ENCODE assay signal across 1 cellular context in genomic region chr16:89700649-89701424, GRCh38.
A peak's percentile ranks its signal among the peaks of the same experiment; 100 is the strongest.
TF ChIP-seq lines count a peak whose summit lies in the region.

No MANE protein-coding gene starts in this region.

TF ChIP-seq in WTC11, 78 proteins besides CTCF, POLR2A, EP300 and RAD21 (continued from another document and continues in another):
- TF ChIP-seq ZNF512 (CRISPR knock-in tag; IDR thresholded peaks at IDR 0.05; ENCODE audit: borderline replicate concordance) (no peak), MXD4 (CRISPR knock-in tag; IDR thresholded peaks at IDR 0.05; ENCODE audit: borderline replicate concordance) (no peak), RORB (CRISPR knock-in tag; IDR thresholded peaks at IDR 0.05) (no peak), SMAD3 (CRISPR knock-in tag; IDR thresholded peaks at IDR 0.05; ENCODE audit: borderline replicate concordance) (0 out of 2 replicates have a peak, but pooled peaks have one; percentile 31), USF1 (CRISPR knock-in tag; IDR thresholded peaks at IDR 0.05) (no peak), ZNF281 (CRISPR knock-in tag; IDR thresholded peaks at IDR 0.05) (0 out of 2 replicates have a peak, but pooled peaks have one; percentile 3), ZNF425 (CRISPR knock-in tag; conservative IDR thresholded peaks at IDR 0.05) (no peak), ZNF121 (CRISPR knock-in tag; IDR thresholded peaks at IDR 0.05) (0 out of 2 replicates have a peak, but pooled peaks have one; percentile 8), NR3C1 (CRISPR knock-in tag; conservative IDR thresholded peaks at IDR 0.05; ENCODE audit: low read depth) (no peak), ZNF423 (CRISPR knock-in tag; IDR thresholded peaks at IDR 0.05) (no peak), ZNF232 (CRISPR knock-in tag; IDR thresholded peaks at IDR 0.05) (0 out of 2 replicates have a peak, but pooled peaks have one; percentile 18), CDX4 (CRISPR knock-in tag; IDR thresholded peaks at IDR 0.05; ENCODE audit: borderline replicate concordance) (no peak), MAX (CRISPR knock-in tag; IDR thresholded peaks at IDR 0.05) (peak; percentile 25; the same call in 1 of the 2 replicates), ATF6 (CRISPR knock-in tag; IDR thresholded peaks at IDR 0.05) (no peak), PRRX2 (CRISPR knock-in tag; IDR thresholded peaks at IDR 0.05) (no peak), IRF1 (CRISPR knock-in tag; IDR thresholded peaks at IDR 0.05) (no peak), NFATC4 (CRISPR knock-in tag; IDR thresholded peaks at IDR 0.05) (no peak), RELA (CRISPR knock-in tag; IDR thresholded peaks at IDR 0.05; ENCODE audit: borderline replicate concordance) (no peak), HMGA2 (CRISPR knock-in tag; IDR thresholded peaks at IDR 0.05) (no peak), E2F1 (CRISPR knock-in tag; IDR thresholded peaks at IDR 0.05) (no peak), NR1H2 (CRISPR knock-in tag; IDR thresholded peaks at IDR 0.05) (no peak), EMX1 (CRISPR knock-in tag; IDR thresholded peaks at IDR 0.05) (no peak), SMAD4 (CRISPR knock-in tag; IDR thresholded peaks at IDR 0.05) (no peak), SOX15 (CRISPR knock-in tag; IDR thresholded peaks at IDR 0.05) (no peak), CREM (CRISPR knock-in tag; IDR thresholded peaks at IDR 0.05) (no peak), JUN (CRISPR knock-in tag; IDR thresholded peaks at IDR 0.05) (peak; percentile 57; the same call in 1 of the 2 replicates), NR2C2 (CRISPR knock-in tag; IDR thresholded peaks at IDR 0.05) (no peak), ERG (CRISPR knock-in tag; IDR thresholded peaks at IDR 0.05) (no peak), JAZF1 (CRISPR knock-in tag; IDR thresholded peaks at IDR 0.05) (no peak), ZNF263 (CRISPR knock-in tag; IDR thresholded peaks at IDR 0.05; ENCODE audit: low read depth) (no peak)
- TF ChIP-seq, protein P1, sequence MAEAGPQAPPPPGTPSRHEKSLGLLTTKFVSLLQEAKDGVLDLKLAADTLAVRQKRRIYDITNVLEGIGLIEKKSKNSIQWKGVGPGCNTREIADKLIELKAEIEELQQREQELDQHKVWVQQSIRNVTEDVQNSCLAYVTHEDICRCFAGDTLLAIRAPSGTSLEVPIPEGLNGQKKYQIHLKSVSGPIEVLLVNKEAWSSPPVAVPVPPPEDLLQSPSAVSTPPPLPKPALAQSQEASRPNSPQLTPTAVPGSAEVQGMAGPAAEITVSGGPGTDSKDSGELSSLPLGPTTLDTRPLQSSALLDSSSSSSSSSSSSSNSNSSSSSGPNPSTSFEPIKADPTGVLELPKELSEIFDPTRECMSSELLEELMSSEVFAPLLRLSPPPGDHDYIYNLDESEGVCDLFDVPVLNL (CRISPR knock-in tag; IDR thresholded peaks at IDR 0.05; ENCODE audit: borderline replicate concordance, low read depth), result 0 out of 2 replicates have a peak, but pooled peaks have one; percentile 15
- TF ChIP-seq, protein P2, sequence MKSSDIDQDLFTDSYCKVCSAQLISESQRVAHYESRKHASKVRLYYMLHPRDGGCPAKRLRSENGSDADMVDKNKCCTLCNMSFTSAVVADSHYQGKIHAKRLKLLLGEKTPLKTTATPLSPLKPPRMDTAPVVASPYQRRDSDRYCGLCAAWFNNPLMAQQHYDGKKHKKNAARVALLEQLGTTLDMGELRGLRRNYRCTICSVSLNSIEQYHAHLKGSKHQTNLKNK (CRISPR knock-in tag; IDR thresholded peaks at IDR 0.05), result no peak
- TF ChIP-seq, protein P3, sequence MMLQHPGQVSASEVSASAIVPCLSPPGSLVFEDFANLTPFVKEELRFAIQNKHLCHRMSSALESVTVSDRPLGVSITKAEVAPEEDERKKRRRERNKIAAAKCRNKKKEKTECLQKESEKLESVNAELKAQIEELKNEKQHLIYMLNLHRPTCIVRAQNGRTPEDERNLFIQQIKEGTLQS (CRISPR knock-in tag; conservative IDR thresholded peaks at IDR 0.05), result no peak
- TF ChIP-seq, protein P4, sequence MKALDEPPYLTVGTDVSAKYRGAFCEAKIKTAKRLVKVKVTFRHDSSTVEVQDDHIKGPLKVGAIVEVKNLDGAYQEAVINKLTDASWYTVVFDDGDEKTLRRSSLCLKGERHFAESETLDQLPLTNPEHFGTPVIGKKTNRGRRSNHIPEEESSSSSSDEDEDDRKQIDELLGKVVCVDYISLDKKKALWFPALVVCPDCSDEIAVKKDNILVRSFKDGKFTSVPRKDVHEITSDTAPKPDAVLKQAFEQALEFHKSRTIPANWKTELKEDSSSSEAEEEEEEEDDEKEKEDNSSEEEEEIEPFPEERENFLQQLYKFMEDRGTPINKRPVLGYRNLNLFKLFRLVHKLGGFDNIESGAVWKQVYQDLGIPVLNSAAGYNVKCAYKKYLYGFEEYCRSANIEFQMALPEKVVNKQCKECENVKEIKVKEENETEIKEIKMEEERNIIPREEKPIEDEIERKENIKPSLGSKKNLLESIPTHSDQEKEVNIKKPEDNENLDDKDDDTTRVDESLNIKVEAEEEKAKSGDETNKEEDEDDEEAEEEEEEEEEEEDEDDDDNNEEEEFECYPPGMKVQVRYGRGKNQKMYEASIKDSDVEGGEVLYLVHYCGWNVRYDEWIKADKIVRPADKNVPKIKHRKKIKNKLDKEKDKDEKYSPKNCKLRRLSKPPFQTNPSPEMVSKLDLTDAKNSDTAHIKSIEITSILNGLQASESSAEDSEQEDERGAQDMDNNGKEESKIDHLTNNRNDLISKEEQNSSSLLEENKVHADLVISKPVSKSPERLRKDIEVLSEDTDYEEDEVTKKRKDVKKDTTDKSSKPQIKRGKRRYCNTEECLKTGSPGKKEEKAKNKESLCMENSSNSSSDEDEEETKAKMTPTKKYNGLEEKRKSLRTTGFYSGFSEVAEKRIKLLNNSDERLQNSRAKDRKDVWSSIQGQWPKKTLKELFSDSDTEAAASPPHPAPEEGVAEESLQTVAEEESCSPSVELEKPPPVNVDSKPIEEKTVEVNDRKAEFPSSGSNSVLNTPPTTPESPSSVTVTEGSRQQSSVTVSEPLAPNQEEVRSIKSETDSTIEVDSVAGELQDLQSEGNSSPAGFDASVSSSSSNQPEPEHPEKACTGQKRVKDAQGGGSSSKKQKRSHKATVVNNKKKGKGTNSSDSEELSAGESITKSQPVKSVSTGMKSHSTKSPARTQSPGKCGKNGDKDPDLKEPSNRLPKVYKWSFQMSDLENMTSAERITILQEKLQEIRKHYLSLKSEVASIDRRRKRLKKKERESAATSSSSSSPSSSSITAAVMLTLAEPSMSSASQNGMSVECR (CRISPR knock-in tag; IDR thresholded peaks at IDR 0.05; ENCODE audit: borderline replicate concordance), result 0 out of 2 replicates have a peak, but pooled peaks have one; percentile 11
- TF ChIP-seq, protein P5, sequence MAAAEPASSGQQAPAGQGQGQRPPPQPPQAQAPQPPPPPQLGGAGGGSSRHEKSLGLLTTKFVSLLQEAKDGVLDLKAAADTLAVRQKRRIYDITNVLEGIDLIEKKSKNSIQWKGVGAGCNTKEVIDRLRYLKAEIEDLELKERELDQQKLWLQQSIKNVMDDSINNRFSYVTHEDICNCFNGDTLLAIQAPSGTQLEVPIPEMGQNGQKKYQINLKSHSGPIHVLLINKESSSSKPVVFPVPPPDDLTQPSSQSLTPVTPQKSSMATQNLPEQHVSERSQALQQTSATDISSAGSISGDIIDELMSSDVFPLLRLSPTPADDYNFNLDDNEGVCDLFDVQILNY (CRISPR knock-in tag; IDR thresholded peaks at IDR 0.05), result peak; percentile 74
